11 cellular contexts compared by ENCODE assay signal in the genomic region with DNA sequence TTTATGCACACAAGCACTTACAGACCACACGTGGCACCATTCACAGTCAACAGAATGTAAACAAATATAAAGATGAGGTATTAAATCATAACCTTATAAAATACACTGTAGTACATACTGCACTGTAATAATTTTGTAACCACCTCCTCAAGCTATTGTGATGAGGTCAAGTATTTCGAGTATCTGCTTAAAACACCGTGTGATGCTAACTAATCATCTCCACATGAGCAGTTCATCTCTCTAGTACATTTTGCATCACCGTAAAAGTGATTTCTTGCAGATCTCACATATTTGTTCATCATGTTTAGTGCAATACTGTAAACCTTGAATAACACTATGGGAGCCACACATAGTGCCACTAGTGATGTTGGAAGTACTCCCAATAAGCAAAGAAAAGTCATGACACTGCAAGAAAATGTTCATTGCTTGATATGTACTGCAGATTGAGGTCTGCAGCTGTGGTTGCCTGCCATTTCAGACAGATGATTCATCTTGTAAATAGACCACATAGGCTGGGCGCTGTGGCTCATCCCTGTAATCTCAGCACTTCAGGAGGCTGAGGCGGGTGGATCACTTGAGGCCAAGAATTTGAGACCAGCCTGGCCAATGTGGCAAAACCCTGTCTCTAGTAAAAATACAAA. TPM values are rescaled to one million over a fixed set of nuclear protein-coding genes. Genes with fewer than 3 reads are reported as not detected.
DNase-seq lines count a peak whose midpoint lies in the region; ATAC-seq, FAIRE-seq and TF ChIP-seq lines count a peak whose summit lies in the region.
"Had no signal": no experiment of that assay in that cellular context is flagged by ENCODE, and none has a peak within 500 bp of the region (broad histone marks: within the 10 kb centered on the region; RNA-seq: fewer than 3 reads in every experiment).

No MANE protein-coding gene starts in this region.

- H3K36me3 ChIP-seq in bronchial epithelial cell (ENCODE audit: control insufficient read depth, insufficient read depth, low read length): no peaks in the 10 kb centered on the region
- no peaks in the 10 kb centered on the region for H3K36me3 ChIP-seq in osteoblast (ENCODE audit: insufficient read depth, low read length)
- H3K36me3 ChIP-seq in aorta (ENCODE audit: control insufficient read depth in 1 of 2, insufficient read depth in 2 of 2, low read length in 1 of 2): no peaks in the 10 kb centered on the region

- TF ChIP-seq CTCF in bronchial epithelial cell (IDR thresholded peaks at IDR 0.05; ENCODE audit: insufficient read depth, low read length, severe bottlenecking) (no peak), osteoblast (IDR thresholded peaks at IDR 0.05; ENCODE audit: extremely low read depth, low read depth, low read length) (no peak)

- no peak for FAIRE-seq in bronchial epithelial cell (lab: Jason Lieb, UNC)

- H3K4me3 ChIP-seq in bronchial epithelial cell (ENCODE audit: low read depth, low read length) (no peak overlapping the region), osteoblast (ENCODE audit: insufficient read depth, low read length) (no peak overlapping the region), aorta (ENCODE audit: low read length in 2 of 2) (no peak overlapping the region)

- 73 to 78% methylated on average over 6 of the region's 6 CpGs for WGBS in aorta, 2 donors

- H3K79me2 ChIP-seq in osteoblast (ENCODE audit: insufficient read depth, low read length): no peaks in the 10 kb centered on the region

- H3K27me3 ChIP-seq in bronchial epithelial cell (ENCODE audit: control insufficient read depth, insufficient read depth, low read length) (no peaks in the 10 kb centered on the region), osteoblast (ENCODE audit: insufficient read depth, low read length) (peaks cover 26% of the 10 kb centered on the region), aorta (ENCODE audit: control insufficient read depth in 1 of 2, insufficient read depth in 2 of 2, low read length in 1 of 2) (no peaks in the 10 kb centered on the region)

- no peaks in the 10 kb centered on the region for H3K9me3 ChIP-seq in osteoblast (ENCODE audit: low read depth, low read length)
- no peaks in the 10 kb centered on the region for H3K9me3 ChIP-seq in aorta (ENCODE audit: control insufficient read depth, low read length)

- no peak overlapping the region for H3K4me2 ChIP-seq in osteoblast (ENCODE audit: insufficient read depth, low read length)

- peak; percentile 33 for DNase-seq in GM03348 (ENCODE audit: low spot score)
- DNase-seq in NCI-H2227 (lab: John Stamatoyannopoulos, UW; ENCODE audit: unreplicated experiment): peak; percentile 8
- peak; percentile 62 for DNase-seq in bronchial epithelial cell (ENCODE audit: low read depth)
- peak; percentile 84 for DNase-seq in osteoblast (ENCODE audit: insufficient read length, low spot score, missing footprints)
- DNase-seq in NCI-H748 treated with DMSO at 0.1 percent for 48 hours (lab: John Stamatoyannopoulos, UW): no peak
- DNase-seq in aorta: no peak
- DNase-seq in mesenteric fat pad (ENCODE audit: low spot score): no peak
- DNase-seq: activated CD8-positive, alpha-beta memory T cell treated with anti-CD3 and anti-CD28 coated beads, Interleukin-2, amount 50 U/mL, for 48 hours; DMS 273 treated with DMSO at 0.1 percent for 48 hours; NCI-H2081 treated with DMSO at 0.1 percent for 48 hours had no signal

- H3K27ac ChIP-seq in osteoblast (ENCODE audit: low read depth, low read length): no peak overlapping the region
- no peak overlapping the region for H3K27ac ChIP-seq in aorta (ENCODE audit: low read depth in 1 of 2, low read length in 2 of 2)

- no peak for ATAC-seq in aorta (ENCODE audit: low FRiP score)

- no peak overlapping the region for H2AFZ ChIP-seq in osteoblast (ENCODE audit: low read length)

- H3K4me1 ChIP-seq in osteoblast (ENCODE audit: insufficient read depth, low read length) (peaks cover 7% of the 10 kb centered on the region), aorta (ENCODE audit: control insufficient read depth in 1 of 2, insufficient read depth in 2 of 2, low read length in 2 of 2) (no peaks in the 10 kb centered on the region)

- intact Hi-C loops in aorta (cut with DNase I): no loop called here

- H4K20me1 ChIP-seq in osteoblast (ENCODE audit: insufficient read depth, low read length): peaks cover 3% of the 10 kb centered on the region

RNA-seq across cellular contexts. Expression of a gene that starts 44.3 kb away (rescaled TPM):
- total RNA-seq in bronchial epithelial cell: not detected in 2 replicates
- total RNA-seq in osteoblast: not detected in 2 replicates
- not detected for total RNA-seq in aorta
- polyA plus RNA-seq in aorta: not detected
- not detected for total RNA-seq in mesenteric fat pad
- polyA plus RNA-seq: esophagus had no signal

Comparison
In these comparisons a context has a peak if more than half of its experiments do, and no peak if none do; other contexts are left out.
1. DNase-seq: peak in GM03348 (single experiment), NCI-H2227 (single experiment), bronchial epithelial cell (single experiment) and osteoblast (single experiment); none in NCI-H748 treated with DMSO at 0.1 percent for 48 hours (single experiment), aorta (0 of 2) and mesenteric fat pad (single experiment).